Comparison of ENCODE assay signal across 1 cellular context in the genomic region with DNA sequence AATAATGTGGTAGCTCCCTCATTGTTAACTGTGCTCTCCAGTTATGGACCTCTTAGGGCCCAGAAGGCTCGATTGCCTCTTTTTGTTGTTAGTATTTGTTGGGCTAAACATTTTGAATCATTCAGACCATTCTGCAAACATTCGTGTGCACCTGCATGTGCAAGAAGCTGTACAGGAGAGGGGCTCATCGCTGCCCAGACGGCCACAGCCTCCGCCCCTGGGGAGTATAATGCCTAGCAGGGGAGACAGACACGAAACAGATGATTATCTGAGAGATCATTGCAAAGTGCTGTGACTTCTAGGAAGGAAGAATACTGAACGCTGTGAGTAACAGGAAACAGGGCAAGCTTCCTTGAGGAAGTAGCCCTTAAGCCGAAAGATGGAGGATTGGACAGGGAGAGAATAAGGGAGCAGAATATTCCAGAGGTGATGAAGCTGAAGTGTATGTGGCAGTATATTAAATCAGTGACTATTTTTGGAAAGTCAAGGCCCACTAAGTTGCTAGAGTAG.
TF ChIP-seq lines count a peak whose summit lies in the region.

No MANE protein-coding gene starts in this region.

TF ChIP-seq in SK-N-SH treated with all-trans-retinoic acid at 6 μM for 48 hours, 23 proteins besides CTCF, POLR2A, EP300 and RAD21 (continued from another document):
- TF ChIP-seq, protein P1, sequence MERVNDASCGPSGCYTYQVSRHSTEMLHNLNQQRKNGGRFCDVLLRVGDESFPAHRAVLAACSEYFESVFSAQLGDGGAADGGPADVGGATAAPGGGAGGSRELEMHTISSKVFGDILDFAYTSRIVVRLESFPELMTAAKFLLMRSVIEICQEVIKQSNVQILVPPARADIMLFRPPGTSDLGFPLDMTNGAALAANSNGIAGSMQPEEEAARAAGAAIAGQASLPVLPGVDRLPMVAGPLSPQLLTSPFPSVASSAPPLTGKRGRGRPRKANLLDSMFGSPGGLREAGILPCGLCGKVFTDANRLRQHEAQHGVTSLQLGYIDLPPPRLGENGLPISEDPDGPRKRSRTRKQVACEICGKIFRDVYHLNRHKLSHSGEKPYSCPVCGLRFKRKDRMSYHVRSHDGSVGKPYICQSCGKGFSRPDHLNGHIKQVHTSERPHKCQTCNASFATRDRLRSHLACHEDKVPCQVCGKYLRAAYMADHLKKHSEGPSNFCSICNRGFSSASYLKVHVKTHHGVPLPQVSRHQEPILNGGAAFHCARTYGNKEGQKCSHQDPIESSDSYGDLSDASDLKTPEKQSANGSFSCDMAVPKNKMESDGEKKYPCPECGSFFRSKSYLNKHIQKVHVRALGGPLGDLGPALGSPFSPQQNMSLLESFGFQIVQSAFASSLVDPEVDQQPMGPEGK (CRISPR knock-in tag; IDR thresholded peaks at IDR 0.05; ENCODE audit: borderline replicate concordance), result no peak
- no peak for TF ChIP-seq SNAI2 (CRISPR knock-in tag; IDR thresholded peaks at IDR 0.05)
- TF ChIP-seq ZC3H10 (CRISPR knock-in tag; IDR thresholded peaks at IDR 0.05), result no peak
- no peak for TF ChIP-seq ZNF8 (CRISPR knock-in tag; IDR thresholded peaks at IDR 0.05)
- TF ChIP-seq CSDC2 (CRISPR knock-in tag; IDR thresholded peaks at IDR 0.05), result no peak
